14 cellular contexts compared by ENCODE assay signal in genomic region chr5:167916706-167917105, GRCh38.
DNase-seq lines count a peak whose midpoint lies in the region; ATAC-seq, FAIRE-seq and TF ChIP-seq lines count a peak whose summit lies in the region.
"Had no signal": no experiment of that assay in that cellular context is flagged by ENCODE, and none has a peak within 500 bp of the region (broad histone marks: within the 10 kb centered on the region; RNA-seq: fewer than 3 reads in every experiment).

No MANE protein-coding gene starts in this region.

- intact Hi-C loops in Right ventricle myocardium inferior (cut with DNase I): no loop called here
- intact Hi-C loops in cardiac septum (cut with DNase I): no loop called here
- intact Hi-C loops in left lung (cut with DNase I): no loop called here

- no peak overlapping the region for H3K27ac Mint-ChIP-seq in endodermal cell

- no peak overlapping the region for H3K4me3 ChIP-seq in endodermal cell (ENCODE audit: low read length)
- no peak overlapping the region for H3K4me3 ChIP-seq in left lung
- H3K4me3 ChIP-seq: HAP-1, thoracic aorta had no signal

- peaks cover 12% of the 10 kb centered on the region for H3K9me3 ChIP-seq in endodermal cell (ENCODE audit: control insufficient read depth, low read length)
- no peaks in the 10 kb centered on the region for H3K9me3 ChIP-seq in left lung
- H3K9me3 ChIP-seq: HAP-1, thoracic aorta had no signal

- peak; percentile 90 for FAIRE-seq in urothelium cell line (lab: Jason Lieb, UNC)

- TF ChIP-seq CTCF in endodermal cell (conservative IDR thresholded peaks at IDR 0.05): no peak
- TF ChIP-seq CTCF in left lung (IDR thresholded peaks at IDR 0.05): no peak

- H3K36me3 Mint-ChIP-seq in endodermal cell (ENCODE audit: low read depth): no peaks in the 10 kb centered on the region

- H3K4me3 Mint-ChIP-seq in endodermal cell: no peak overlapping the region
- H3K4me3 Mint-ChIP-seq: activated T-cell treated with anti-CD3 and anti-CD28 coated beads, Interleukin-2, amount 50 U/mL, for 4 hours; brain had no signal

- WGBS in endodermal cell (ENCODE audit: insufficient coverage in 1 of 2, insufficient read length in 1 of 2), 2 experiments: 36 to 57% methylated on average over 3 to 4 of the region's 4 CpGs

- no peaks in the 10 kb centered on the region for H3K27me3 ChIP-seq in endodermal cell (ENCODE audit: control insufficient read depth, insufficient read depth, low read length, poor library complexity, severe bottlenecking)
- H3K27me3 ChIP-seq in left lung: peaks cover 0 to 6% of the 10 kb centered on the region in 2 donors

- no peaks in the 10 kb centered on the region for H3K4me1 ChIP-seq in endodermal cell (ENCODE audit: control insufficient read depth, insufficient read depth, low read length)
- H3K4me1 ChIP-seq in left lung: no peaks in the 10 kb centered on the region
- H3K4me1 ChIP-seq: HAP-1 had no signal

- H3K36me3 ChIP-seq in endodermal cell (ENCODE audit: control insufficient read depth, insufficient read depth, low read length) (no peaks in the 10 kb centered on the region), left lung (no peaks in the 10 kb centered on the region)
- H3K36me3 ChIP-seq: HAP-1, thoracic aorta had no signal

- H3K27ac ChIP-seq in endodermal cell (ENCODE audit: low read depth, low read length) (peak overlapping the region; percentile 16), left lung (no peak overlapping the region)
- H3K27ac ChIP-seq: thoracic aorta had no signal

- peaks cover 8% of the 10 kb centered on the region for H3K4me1 Mint-ChIP-seq in endodermal cell

- H3K9ac ChIP-seq in endodermal cell (ENCODE audit: extremely low read depth, low read length, poor library complexity, severe bottlenecking): no peak overlapping the region

- H3K27me3 Mint-ChIP-seq in endodermal cell (ENCODE audit: insufficient read depth): no peaks in the 10 kb centered on the region
- H3K27me3 Mint-ChIP-seq: brain had no signal

- DNase-seq in Right ventricle myocardium inferior (ENCODE audit: missing footprints): no peak
- DNase-seq in cardiac septum (ENCODE audit: low spot score): no peak
- DNase-seq in endodermal cell: peak; percentile 66
- peak in 1 of 2 donors; percentile 35 for DNase-seq in left lung
- DNase-seq in urothelium cell line (ENCODE audit: low spot score): peak; percentile 75
- DNase-seq in HT-29 (ENCODE audit: low spot score): no peak
- no peak for DNase-seq in stimulated activated CD8-positive, alpha-beta memory T cell treated with anti-CD3 and anti-CD28 coated beads, Interleukin-4, amount 100 ng/mL, for 48 hours
- DNase-seq: 8988T; activated T-cell treated with anti-CD3 and anti-CD28 coated beads, Interleukin-2, amount 50 U/mL, for 4 hours; NCI-H1105 had no signal

- peaks cover 5% of the 10 kb centered on the region for H3K9me3 Mint-ChIP-seq in endodermal cell

- ATAC-seq in Right ventricle myocardium inferior (peak; percentile 52), left lung (peak; percentile 54), HG02938 (IDR thresholded peaks at IDR 0.05; ENCODE audit: unreplicated experiment) (no peak)
- ATAC-seq: activated T-cell treated with anti-CD3 and anti-CD28 coated beads, Interleukin-2, amount 50 U/mL, for 4 hours had no signal

Comparison
In these comparisons a context has a peak if more than half of its experiments do, and no peak if none do; other contexts are left out.
1. DNase-seq: peak in endodermal cell (single experiment) and urothelium cell line (single experiment); none in Right ventricle myocardium inferior (single experiment), cardiac septum (single experiment), HT-29 (single experiment) and stimulated activated CD8-positive, alpha-beta memory T cell treated with anti-CD3 and anti-CD28 coated beads, Interleukin-4, amount 100 ng/mL, for 48 hours (single experiment).